Comparison of ENCODE assay signal across 29 cellular contexts in the genomic region with DNA sequence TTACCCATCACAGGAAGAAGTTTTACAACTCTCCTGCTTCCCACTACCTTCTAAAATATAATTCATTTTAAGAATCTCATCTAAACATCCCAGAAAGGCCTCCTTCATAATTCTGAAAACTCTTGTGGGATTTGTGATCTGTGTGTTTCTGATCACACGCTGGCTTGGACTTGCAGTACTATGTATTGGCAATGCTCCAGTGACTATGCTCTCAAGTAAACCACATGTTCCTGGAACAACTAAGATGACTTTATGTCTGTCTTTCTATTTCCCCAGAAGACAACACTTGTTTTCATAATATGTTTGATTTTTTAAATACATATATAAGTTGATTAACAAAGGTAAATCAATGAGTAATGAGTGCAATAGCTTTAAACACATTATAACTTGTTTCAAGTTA.
DNase-seq lines count a peak whose midpoint lies in the region; ATAC-seq and TF ChIP-seq lines count a peak whose summit lies in the region.
"Had no signal": no experiment of that assay in that cellular context is flagged by ENCODE, and none has a peak within 500 bp of the region (broad histone marks: within the 10 kb centered on the region; RNA-seq: fewer than 3 reads in every experiment).

No MANE protein-coding gene starts in this region.

- no peak for TF ChIP-seq CTCF in astrocyte of the cerebellum (IDR thresholded peaks at IDR 0.05; ENCODE audit: low read depth, low read length, missing control alignments)
- no peak for TF ChIP-seq CTCF in fibroblast of mammary gland (conservative IDR thresholded peaks at IDR 0.05; ENCODE audit: control insufficient read depth, insufficient read depth, low read depth, low read length)

- peak; percentile 1 for DNase-seq in NCI-H446 treated with DMSO at 0.1 percent for 48 hours (lab: John Stamatoyannopoulos, UW)
- DNase-seq in NCI-H446 (lab: John Stamatoyannopoulos, UW): no peak
- DNase-seq in astrocyte of the cerebellum (ENCODE audit: low read depth): peak; percentile 34
- peak; percentile 59 for DNase-seq in fibroblast of mammary gland (ENCODE audit: low read depth)
- DNase-seq in KBM-7: no peak
- DNase-seq in epidermal melanocyte (ENCODE audit: insufficient read length, low spot score): no peak
- no peak for DNase-seq in HCEC 1CT
- DNase-seq: activated CD4-positive, alpha-beta T cell treated with anti-CD3 and anti-CD28 coated beads for 48 hours; amygdala; Calu3; caudate nucleus; effector memory CD8-positive, alpha-beta T cell; glutamatergic neuron; H7; mesenchymal stem cell; MV-4-11; NCI-H1436 treated with DMSO at 0.1 percent for 48 hours; NCI-H2081 treated with DMSO at 0.1 percent for 48 hours; NCI-H82; ovary; RPMI8226; SJCRH30; stimulated activated naive CD4-positive, alpha-beta T cell; SW 1271; T1000; WERI-Rb-1 had no signal

- in situ Hi-C loops in astrocyte of the cerebellum (cut with HindIII; ENCODE audit: low sequenced_read_pairs) (no loop called here), KBM-7 (cut with MboI; ENCODE audit: low pct_unique_long_range_greater_than_20kb, low sequenced_read_pairs) (no loop called here)

- H3K4me3 ChIP-seq in astrocyte of the cerebellum (ENCODE audit: low read depth, low read length): no peak overlapping the region
- H3K4me3 ChIP-seq in fibroblast of mammary gland (ENCODE audit: control insufficient read depth, low read depth, low read length): no peak overlapping the region
- H3K4me3 ChIP-seq: ovary, SJCRH30 had no signal

- ATAC-seq in GM19452 (IDR thresholded peaks at IDR 0.05; ENCODE audit: unreplicated experiment): no peak
- ATAC-seq: effector memory CD8-positive, alpha-beta T cell; esophagus mucosa; left lobe of liver had no signal

Comparison
In these comparisons a context has a peak if more than half of its experiments do, and no peak if none do; other contexts are left out.
1. DNase-seq: peak in NCI-H446 treated with DMSO at 0.1 percent for 48 hours (single experiment), astrocyte of the cerebellum (single experiment) and fibroblast of mammary gland (single experiment); none in NCI-H446 (0 of 2), KBM-7 (single experiment), epidermal melanocyte (single experiment) and HCEC 1CT (single experiment).